ENCODE assay signal across 8 cellular contexts in genomic region chr7:139133335-139134139, GRCh38. TPM values are rescaled to one million over a fixed set of nuclear protein-coding genes. Genes with fewer than 3 reads are reported as not detected.
A peak's percentile ranks its signal among the peaks of the same experiment; 100 is the strongest.
DNase-seq lines count a peak whose midpoint lies in the region; ATAC-seq and TF ChIP-seq lines count a peak whose summit lies in the region.

No MANE protein-coding gene starts in this region.

- peak; percentile 74 for DNase-seq in DMS 273 treated with DMSO at 0.1 percent for 48 hours (lab: John Stamatoyannopoulos, UW)
- peak; percentile 72 for DNase-seq in HuH-7 (ENCODE audit: low spot score)
- DNase-seq in OCI-M1 (lab: John Stamatoyannopoulos, UW): peak; percentile 87
- peak; percentile 86 for DNase-seq in activated T-cell treated with anti-CD3 and anti-CD28 coated beads for 48 hours (ENCODE audit: low read depth)
- DNase-seq in erythroblast (lab: John Stamatoyannopoulos, UW): peak; percentile 93 to 94
- DNase-seq in mucosa of gallbladder (ENCODE audit: low spot score): peak; percentile 88
- peak; percentile 73 to 75 for DNase-seq in stimulated activated CD8-positive, alpha-beta memory T cell treated with anti-CD3 and anti-CD28 coated beads, Interleukin-4, amount 100 ng/mL, for 1 hour (ENCODE audit: low read depth in 2 of 2, low spot score in 1 of 2)

- peak; percentile 65 for TF ChIP-seq POLR2A in erythroblast (IDR thresholded peaks at IDR 0.05; ENCODE audit: low read length)

- ATAC-seq in GM21515 (IDR thresholded peaks at IDR 0.05; ENCODE audit: unreplicated experiment): peak; percentile 96

RNA-seq across cellular contexts. Expression of gene ZC3HAV1, which starts 24.0 kb away (rescaled TPM):
- total RNA-seq in mucosa of gallbladder: 28.0 TPM

Comparison
In these comparisons a context has a peak if more than half of its experiments do, and no peak if none do; other contexts are left out.
1. Peak in every context shown above with its lines: DNase-seq and ATAC-seq.